In genomic region chr14:31825459-31825858, GRCh38 we compare ENCODE assay signal across 1 cellular context.
TF ChIP-seq lines count a peak whose summit lies in the region.

No MANE protein-coding gene starts in this region.

TF ChIP-seq in HepG2, 621 proteins besides CTCF, POLR2A, EP300 and RAD21 (continued from another document):
- TF ChIP-seq FOXA1 (IDR thresholded peaks at IDR 0.05) (peak; percentile 14; the same call in 1 of the 2 replicates), FOXA1 (CRISPR knock-in tag; IDR thresholded peaks at IDR 0.05) (no peak), TGIF2 (CRISPR knock-in tag; IDR thresholded peaks at IDR 0.05) (no peak), HINFP (CRISPR knock-in tag; IDR thresholded peaks at IDR 0.05; ENCODE audit: low read depth) (no peak), CCDC6 (CRISPR knock-in tag; IDR thresholded peaks at IDR 0.05) (no peak)
TF ChIP-seq in HepG2: peak in this region for 7.
